In the genomic region with DNA sequence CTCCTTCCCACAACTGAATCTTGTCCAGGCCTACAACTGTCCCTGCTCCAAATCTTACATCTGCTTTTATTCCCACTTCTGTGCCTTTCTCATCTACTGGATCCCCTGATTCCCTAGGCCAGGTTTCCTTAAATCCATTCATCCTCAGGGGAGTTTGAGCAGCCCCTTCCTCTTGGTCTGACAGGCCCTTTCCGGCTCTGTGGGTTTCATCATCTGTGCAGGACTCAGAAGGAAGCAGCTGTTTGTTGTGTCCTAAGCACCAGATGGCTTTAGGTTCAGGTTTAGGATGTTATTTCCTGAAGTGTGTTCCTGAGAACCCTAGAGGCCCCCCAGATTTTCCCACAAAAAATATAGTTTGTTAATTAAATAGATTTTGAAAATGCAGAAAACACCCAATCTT, we compare ENCODE assay signal across 11 cellular contexts. TPM values are rescaled to one million over a fixed set of nuclear protein-coding genes. Genes with fewer than 3 reads are reported as not detected.
DNase-seq lines count a peak whose midpoint lies in the region; ATAC-seq, FAIRE-seq and TF ChIP-seq lines count a peak whose summit lies in the region.
"Had no signal": no experiment of that assay in that cellular context is flagged by ENCODE, and none has a peak within 500 bp of the region (broad histone marks: within the 10 kb centered on the region; RNA-seq: fewer than 3 reads in every experiment).

No MANE protein-coding gene starts in this region.

- peak overlapping the region; percentile 85 for H3K27ac ChIP-seq in endothelial cell of umbilical vein (ENCODE audit: insufficient read depth, low read depth, low read length)

- ATAC-seq in HG02678 (IDR thresholded peaks at IDR 0.05; ENCODE audit: unreplicated experiment), result peak; percentile 34
- ATAC-seq in GM18498 (IDR thresholded peaks at IDR 0.05; ENCODE audit: unreplicated experiment), result no peak
- ATAC-seq: activated T-cell treated with anti-CD3 and anti-CD28 coated beads, Interleukin-2, amount 50 U/mL, for 4 hours; Panc1; WTC11 had no signal

- H3K27me3 ChIP-seq in endothelial cell of umbilical vein (ENCODE audit: control insufficient read depth in 2 of 2, insufficient read depth in 2 of 2, low read length in 2 of 2) (no peaks in the 10 kb centered on the region), skeletal muscle satellite cell (ENCODE audit: control insufficient read depth, insufficient read depth, low read length) (no peaks in the 10 kb centered on the region)

- H3K9me3 Mint-ChIP-seq in progenitor cell of endocrine pancreas (ENCODE audit: low read depth), result no peaks in the 10 kb centered on the region
- H3K9me3 Mint-ChIP-seq: activated T-cell treated with anti-CD3 and anti-CD28 coated beads, Interleukin-2, amount 50 U/mL, for 4 hours; WTC11 had no signal

- peaks cover 7% of the 10 kb centered on the region for H3K4me1 Mint-ChIP-seq in progenitor cell of endocrine pancreas (ENCODE audit: low read depth)

- no TSS peak for BruUV-seq in endothelial cell of umbilical vein (replicated peaks; lab: Mats Ljungman, UMichigan)

- H3K36me3 Mint-ChIP-seq in progenitor cell of endocrine pancreas (ENCODE audit: insufficient read depth), result no peaks in the 10 kb centered on the region
- H3K36me3 Mint-ChIP-seq: WTC11 had no signal

- intact Hi-C loops in endothelial cell of umbilical vein (cut with micrococcal nuclease), result no loop called here

- H3K4me3 ChIP-seq in endothelial cell of umbilical vein (replicated peaks in 1 of 3; ENCODE audit: insufficient read depth in 1 of 3, low read depth in 1 of 3, low read length in 3 of 3), result no peak overlapping the region
- H3K4me3 ChIP-seq in skeletal muscle satellite cell (ENCODE audit: low read length), result no peak overlapping the region

- peaks cover 4% of the 10 kb centered on the region for H3K27me3 Mint-ChIP-seq in progenitor cell of endocrine pancreas

- CTCF ChIA-PET in endothelial cell of umbilical vein (lab: Charles Lee), result interaction anchor here (1.0 to 9.7 kb wide), 3 partner anchors 16 to 32 kb away, joined by 3 to 74 read pairs (median 5); no protein-coding TSS in a partner anchor

- H3K9me3 ChIP-seq in endothelial cell of umbilical vein (replicated peaks; ENCODE audit: control insufficient read depth, insufficient read depth, low read length) (no peaks in the 10 kb centered on the region), skeletal muscle satellite cell (replicated peaks; ENCODE audit: low read length) (no peaks in the 10 kb centered on the region)

- POLR2A ChIA-PET in endothelial cell of umbilical vein (lab: Charles Lee), result interaction anchor here (1.0 kb wide), 1 partner anchor 23 kb away, joined by 3 read pairs; no protein-coding TSS in a partner anchor

- H3K79me2 ChIP-seq in endothelial cell of umbilical vein (ENCODE audit: control insufficient read depth, insufficient read depth, low read length), result peaks cover 79% of the 10 kb centered on the region

- H3K4me2 ChIP-seq in endothelial cell of umbilical vein (ENCODE audit: insufficient read depth, low read length) (peak overlapping the region; percentile 12), skeletal muscle satellite cell (ENCODE audit: low read length) (peak overlapping the region; percentile 24)

- no peak overlapping the region for H3K4me3 Mint-ChIP-seq in progenitor cell of endocrine pancreas (ENCODE audit: low read depth)
- H3K4me3 Mint-ChIP-seq: activated T-cell treated with anti-CD3 and anti-CD28 coated beads, Interleukin-2, amount 50 U/mL, for 4 hours; WTC11 had no signal

- no peak overlapping the region for H2AFZ ChIP-seq in endothelial cell of umbilical vein (ENCODE audit: low read depth, low read length)

- H3K4me1 ChIP-seq in endothelial cell of umbilical vein (ENCODE audit: control insufficient read depth, extremely low read depth, insufficient read depth, low read length) (peaks cover 64% of the 10 kb centered on the region), skeletal muscle satellite cell (ENCODE audit: control insufficient read depth, insufficient read depth, low read length) (peaks cover 65% of the 10 kb centered on the region)

- H3K9me1 ChIP-seq in endothelial cell of umbilical vein (replicated peaks; ENCODE audit: control insufficient read depth, extremely low read depth, insufficient read depth, low read length), result no peaks in the 10 kb centered on the region

- dilution Hi-C loops in endothelial cell of umbilical vein (cut with MboI; ENCODE audit: extremely low pct_ligation_motif_present, low sequenced_read_pairs), result no loop called here

- DNase-seq in NCI-H82 (lab: John Stamatoyannopoulos, UW), result peak; percentile 82
- DNase-seq in endothelial cell of umbilical vein (ENCODE audit: low read depth, low spot score), result peak; percentile 91
- DNase-seq in mesenteric fat pad (ENCODE audit: low spot score), result no peak
- DNase-seq in progenitor cell of endocrine pancreas (ENCODE audit: low spot score, unreplicated experiment), result no peak
- DNase-seq: activated T-cell treated with anti-CD3 and anti-CD28 coated beads, Interleukin-2, amount 50 U/mL, for 4 hours; NCI-H1417 treated with DMSO at 0.1 percent for 48 hours had no signal

- TF ChIP-seq POLR2A in endothelial cell of umbilical vein (IDR thresholded peaks at IDR 0.05; ENCODE audit: low read depth, low read length), result no peak

- no peak overlapping the region for H3K27ac Mint-ChIP-seq in progenitor cell of endocrine pancreas

- peak; percentile 37 for FAIRE-seq in endothelial cell of umbilical vein (lab: Jason Lieb, UNC)

- H3K36me3 ChIP-seq in endothelial cell of umbilical vein (ENCODE audit: control insufficient read depth in 2 of 2, extremely low read depth in 1 of 2, insufficient read depth in 2 of 2, low read length in 2 of 2), result no peaks in the 10 kb centered on the region
- H3K36me3 ChIP-seq in skeletal muscle satellite cell (ENCODE audit: insufficient read depth, low read length), result no peaks in the 10 kb centered on the region

- H4K20me1 ChIP-seq in endothelial cell of umbilical vein (replicated peaks; ENCODE audit: control insufficient read depth, extremely low read depth, insufficient read depth, low read length), result no peaks in the 10 kb centered on the region

- H3K9ac ChIP-seq in endothelial cell of umbilical vein (replicated peaks; ENCODE audit: extremely low read depth, insufficient read depth, low read length) (no peak overlapping the region), skeletal muscle satellite cell (ENCODE audit: low read depth, low read length) (peak overlapping the region; percentile 31)

- TF ChIP-seq CTCF in endothelial cell of umbilical vein (IDR thresholded peaks at IDR 0.05; ENCODE audit: extremely low read depth in 1 of 2, insufficient read depth in 1 of 2, low read depth in 1 of 2, low read length in 2 of 2), result no peak
- TF ChIP-seq CTCF in progenitor cell of endocrine pancreas (IDR thresholded peaks at IDR 0.05; ENCODE audit: unreplicated experiment), result no peak

TF ChIP-seq in endothelial cell of umbilical vein, 7 proteins besides CTCF, POLR2A, EP300 and RAD21:
- TF ChIP-seq JUN (IDR thresholded peaks at IDR 0.05; ENCODE audit: borderline replicate concordance, insufficient read depth, insufficient read length, low read depth) (peak; percentile 10), FOS (IDR thresholded peaks at IDR 0.05; ENCODE audit: borderline replicate concordance, insufficient read depth, low read length) (no peak), MYC (IDR thresholded peaks at IDR 0.05; ENCODE audit: low read depth, low read length) (no peak), EZH2 (IDR thresholded peaks at IDR 0.05; ENCODE audit: borderline replicate concordance, low read depth, low read length, severe bottlenecking) (no peak), GATA2 (IDR thresholded peaks at IDR 0.05; ENCODE audit: insufficient read depth, insufficient read length, low read depth, low read length) (no peak), POLR2AphosphoS5 (IDR thresholded peaks at IDR 0.05; ENCODE audit: insufficient read depth, low read depth, low read length) (peak; percentile 45)
- TF ChIP-seq, protein P1, sequence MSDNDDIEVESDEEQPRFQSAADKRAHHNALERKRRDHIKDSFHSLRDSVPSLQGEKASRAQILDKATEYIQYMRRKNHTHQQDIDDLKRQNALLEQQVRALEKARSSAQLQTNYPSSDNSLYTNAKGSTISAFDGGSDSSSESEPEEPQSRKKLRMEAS (IDR thresholded peaks at IDR 0.05; ENCODE audit: insufficient read depth, insufficient read length), result no peak

RNA-seq across cellular contexts. Expression of a gene that starts 21.1 kb away (rescaled TPM):
- 23.1 and 34.5 TPM in 2 replicates for total RNA-seq in endothelial cell of umbilical vein
- polyA plus RNA-seq in endothelial cell of umbilical vein, result 9.4 and 16.9 TPM in 2 replicates
- 17.9 and 20.5 TPM in 2 replicates for polyA plus RNA-seq in endothelial cell of umbilical vein (2011; cell fraction: cytosol; rRNA removed)
- 44.2 and 53.9 TPM in 2 replicates for polyA plus RNA-seq in endothelial cell of umbilical vein (2011; cell fraction: nucleus; rRNA removed)
- 15.5 and 20.4 TPM in 2 replicates for polyA plus RNA-seq in endothelial cell of umbilical vein (2012)
- 19.9 and 28.8 TPM in 2 replicates for polyA minus RNA-seq in endothelial cell of umbilical vein
- not detected for polyA minus RNA-seq in endothelial cell of umbilical vein (2011; cell fraction: cytosol; rRNA and poly(A)+ RNA removed)
- polyA minus RNA-seq in endothelial cell of umbilical vein (2011; cell fraction: nucleus; rRNA and poly(A)+ RNA removed), result 48.3 and 71.4 TPM in 2 replicates
- total RNA-seq in skeletal muscle satellite cell (2012; rRNA removed), result 0.44 and 2.0 TPM in 2 replicates
- 11.9 TPM for total RNA-seq in mesenteric fat pad
- 0.79 and 3.9 TPM in 2 replicates for total RNA-seq in progenitor cell of endocrine pancreas
- total RNA-seq: activated T-cell treated with anti-CD3 and anti-CD28 coated beads, Interleukin-2, amount 50 U/mL, for 4 hours had no signal

Comparison
In these comparisons a context has a peak if more than half of its experiments do, and no peak if none do; other contexts are left out.
1. DNase-seq: peak in NCI-H82 (single experiment) and endothelial cell of umbilical vein (single experiment); none in mesenteric fat pad (single experiment) and progenitor cell of endocrine pancreas (single experiment).